8 cellular contexts compared by ENCODE assay signal in the genomic region with DNA sequence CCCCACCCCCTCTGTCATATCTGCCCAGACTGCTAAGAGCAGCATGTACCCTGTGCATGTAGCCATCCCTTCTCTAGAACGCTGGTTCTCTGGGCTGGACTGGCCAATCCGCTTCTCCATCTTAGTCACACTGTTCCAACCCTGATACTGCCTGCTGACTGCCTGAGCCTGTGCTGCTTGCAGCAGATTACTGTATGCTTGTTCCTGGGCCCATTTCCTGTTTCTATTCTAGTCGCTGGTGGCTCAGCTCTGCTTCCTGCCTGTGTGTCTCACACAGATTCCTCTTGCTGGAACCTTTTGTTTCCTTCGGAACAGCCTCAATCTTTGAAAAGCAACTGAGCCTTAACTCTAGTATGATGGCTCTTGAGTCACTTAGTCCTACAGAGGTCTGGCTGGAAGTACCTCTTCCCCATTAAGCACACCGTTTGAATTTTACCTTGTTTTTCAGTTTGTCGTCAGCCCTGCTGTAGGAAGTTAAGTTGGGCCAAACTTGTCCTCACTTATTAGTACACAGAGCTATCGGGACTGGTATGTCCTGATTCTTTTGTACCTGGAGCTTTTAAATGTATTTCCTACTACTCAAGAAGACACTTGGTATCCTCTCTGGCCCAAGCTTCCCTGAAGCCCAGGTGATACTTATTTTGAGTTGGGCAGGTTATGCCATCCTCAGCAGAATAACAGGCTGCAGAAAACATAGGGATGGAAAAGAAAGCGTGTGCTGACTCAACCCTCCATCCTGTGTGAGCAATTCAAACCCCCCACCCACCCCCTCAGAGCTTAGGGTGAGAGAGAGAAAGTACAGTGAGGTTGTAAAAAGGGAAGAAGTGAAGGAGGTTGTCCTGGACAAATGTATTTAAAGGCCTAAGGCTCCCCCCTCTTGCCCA. TPM values are rescaled to one million over a fixed set of nuclear protein-coding genes. Genes with fewer than 3 reads are reported as not detected.
DNase-seq lines count a peak whose midpoint lies in the region; ATAC-seq and TF ChIP-seq lines count a peak whose summit lies in the region.

No MANE protein-coding gene starts in this region.

- peaks cover 64% of the 10 kb centered on the region; the same call in 1 of the 2 replicates for H3K79me2 ChIP-seq in OCI-LY7 (ENCODE audit: insufficient read depth, low read depth, low read length)

- H3K27me3 ChIP-seq in subcutaneous abdominal adipose tissue (ENCODE audit: control insufficient read depth in 5 of 5, insufficient read depth in 4 of 5, low read length in 5 of 5) = no peaks in the 10 kb centered on the region

- H3K27ac Mint-ChIP-seq in neural crest cell (ENCODE audit: unreplicated experiment) = peak overlapping the region; percentile 64

- peak overlapping the region; percentile 81 for H3K4me2 ChIP-seq in OCI-LY7 (ENCODE audit: low read length)

- TF ChIP-seq CTCF in 22Rv1 (IDR thresholded peaks at IDR 0.05) (no peak), OCI-LY7 (conservative IDR thresholded peaks at IDR 0.05; ENCODE audit: low read length) (no peak), neural crest cell (conservative IDR thresholded peaks at IDR 0.05) (no peak)

- CTCF ChIA-PET in OCI-LY7 (lab: Charles Lee; ENCODE audit: unreplicated experiment) = interaction anchor here (1.6 kb wide), 1 partner anchor 44 kb away, joined by 5 read pairs; a partner anchor contains a TSS

- intact Hi-C loops in OCI-LY7 (cut with micrococcal nuclease; ENCODE audit: unreplicated experiment) = loop anchor here (1.0 to 2.0 kb wide), 2 partner anchors 43 to 52 kb away; a partner anchor contains a TSS

- H4K20me1 ChIP-seq in OCI-LY7 (ENCODE audit: insufficient read depth, low read length) = no peaks in the 10 kb centered on the region

- peak overlapping the region; percentile 21 for H3K4me3 Mint-ChIP-seq in neural crest cell

- BruUV-seq in OCI-LY7 (replicated peaks; lab: Mats Ljungman, UMichigan) = no TSS peak

- peaks cover 91% of the 10 kb centered on the region for H3K36me3 ChIP-seq in OCI-LY7 (ENCODE audit: insufficient read depth, low read length)
- H3K36me3 ChIP-seq in subcutaneous abdominal adipose tissue (ENCODE audit: control insufficient read depth in 5 of 5, insufficient read depth in 5 of 5, low read length in 5 of 5) = peaks cover 13 to 50% (median 22%) of the 10 kb centered on the region in 5 donors

- peaks cover 20% of the 10 kb centered on the region for H3K4me1 Mint-ChIP-seq in neural crest cell

- POLR2A ChIA-PET in OCI-LY7 (lab: Charles Lee) = interaction anchor here (0.6 to 4.2 kb wide), 13 partner anchors 12 to 416 kb away, joined by 3 to 24 read pairs (median 4); no protein-coding TSS in a partner anchor

- peak overlapping the region; percentile 61 for H3K4me3 ChIP-seq in OCI-LY7 (ENCODE audit: low read depth, low read length, poor library complexity, severe bottlenecking)
- H3K4me3 ChIP-seq in subcutaneous abdominal adipose tissue (ENCODE audit: low read depth in 1 of 5, low read length in 5 of 5) = no peak overlapping the region

- H2AFZ ChIP-seq in OCI-LY7 (ENCODE audit: low read length) = no peak overlapping the region

- H3K9me2 ChIP-seq in OCI-LY7 (ENCODE audit: insufficient read depth, low read length) = no peaks in the 10 kb centered on the region

- no peaks in the 10 kb centered on the region for H3K27me3 Mint-ChIP-seq in neural crest cell (ENCODE audit: low read depth)

- ATAC-seq in GM18867 (IDR thresholded peaks at IDR 0.05; ENCODE audit: unreplicated experiment) (peak; percentile 96), HG03095 (IDR thresholded peaks at IDR 0.05; ENCODE audit: unreplicated experiment) (peak; percentile 97)

- H3K9me3 ChIP-seq in OCI-LY7 (ENCODE audit: low read length) = no peaks in the 10 kb centered on the region
- H3K9me3 ChIP-seq in subcutaneous abdominal adipose tissue (ENCODE audit: control insufficient read depth in 5 of 5, low read length in 5 of 5) = no peaks in the 10 kb centered on the region

- DNase-seq in OCI-LY7 (ENCODE audit: low spot score) = peak; percentile 97
- DNase-seq in activated T-cell treated with anti-CD3 and anti-CD28 coated beads, Interleukin-2, amount 50 U/mL, for 1 hour = peak; percentile 69
- peak; percentile 56 for DNase-seq in fibroblast of gingiva (ENCODE audit: low read depth)
- DNase-seq in neural crest cell (ENCODE audit: low read depth, low spot score) = peak; percentile 37

- H3K9me3 Mint-ChIP-seq in neural crest cell = no peaks in the 10 kb centered on the region

- H3K27ac ChIP-seq in 22Rv1 (peak overlapping the region; percentile 41), OCI-LY7 (ENCODE audit: low read depth, low read length, poor library complexity, severe bottlenecking) (peak overlapping the region; percentile 96), subcutaneous abdominal adipose tissue (ENCODE audit: low read depth, low read length) (peak overlapping the region; percentile 84)

- peaks cover 26% of the 10 kb centered on the region for H3K36me3 Mint-ChIP-seq in neural crest cell (ENCODE audit: low read depth)

- H3K4me1 ChIP-seq in OCI-LY7 (ENCODE audit: insufficient read depth, low read length, poor library complexity, severe bottlenecking) = peaks cover 60% of the 10 kb centered on the region
- peaks cover 1 to 49% (median 28%) of the 10 kb centered on the region in 5 donors for H3K4me1 ChIP-seq in subcutaneous abdominal adipose tissue (ENCODE audit: control insufficient read depth in 5 of 5, insufficient read depth in 5 of 5, low read length in 5 of 5)

- peak overlapping the region in 1 of 5 donors; percentile 25 for H3K9ac ChIP-seq in subcutaneous abdominal adipose tissue (ENCODE audit: low read length in 5 of 5)

RNA-seq across cellular contexts. Expression of a gene that starts 43.4 kb away (rescaled TPM):
- 8.2 and 10.3 TPM in 2 replicates for total RNA-seq in OCI-LY7 (2014; rRNA removed; shearing (Covaris generic))
- total RNA-seq in OCI-LY7 (2022) (15.2 and 18.0 TPM in 2 replicates), neural crest cell (8.7 and 11.1 TPM in 2 replicates)

RNA-seq across cellular contexts. Expression of a gene that starts 48.5 kb away (rescaled TPM):
- total RNA-seq in OCI-LY7 (2014; rRNA removed; shearing (Covaris generic)) = 51.8 and 55.2 TPM in 2 replicates
- total RNA-seq in OCI-LY7 (2022) (123 and 128 TPM in 2 replicates), neural crest cell (155 and 160 TPM in 2 replicates)

Comparison
In these comparisons a context has a peak if more than half of its experiments do, and no peak if none do; other contexts are left out.
1. H3K27ac ChIP-seq: peak in every context shown above with its lines; median percentile 96 in OCI-LY7; 84 in subcutaneous abdominal adipose tissue; 41 in 22Rv1.
2. DNase-seq: peak in every context shown above with its lines; median percentile 97 in OCI-LY7; 69 in activated T-cell treated with anti-CD3 and anti-CD28 coated beads, Interleukin-2, amount 50 U/mL, for 1 hour; 56 in fibroblast of gingiva; 37 in neural crest cell.